In genomic region chr11:72100009-72100408, GRCh38 we compare ENCODE assay signal across 19 cellular contexts. TPM values are rescaled to one million over a fixed set of nuclear protein-coding genes. Genes with fewer than 3 reads are reported as not detected.
DNase-seq lines count a peak whose midpoint lies in the region; ATAC-seq, FAIRE-seq and TF ChIP-seq lines count a peak whose summit lies in the region.
"Had no signal": no experiment of that assay in that cellular context is flagged by ENCODE, and none has a peak within 500 bp of the region (broad histone marks: within the 10 kb centered on the region; RNA-seq: fewer than 3 reads in every experiment).

No MANE protein-coding gene starts in this region.

- no peak overlapping the region for H3K18ac ChIP-seq in IMR-90 (ENCODE audit: low read depth, low read length)

- H4K20me1 ChIP-seq in IMR-90 (ENCODE audit: insufficient read depth, low read length) (no peaks in the 10 kb centered on the region; the same call in 1 of the 2 replicates), osteoblast (ENCODE audit: insufficient read depth, low read length) (peaks cover 20% of the 10 kb centered on the region)

- CTCF ChIA-PET in CD8-positive, alpha-beta memory T cell (lab: Charles Lee): interaction anchor here (1.3 to 2.8 kb wide), 4 partner anchors 9 to 75 kb away, joined by 4 to 14 read pairs (median 8); no protein-coding TSS in a partner anchor
- CTCF ChIA-PET in IMR-90 (lab: Yijun Ruan, JAX): interaction anchor here (0.6 to 0.9 kb wide), 2 partner anchors 75 to 314 kb away, joined by 4 to 8 read pairs; no protein-coding TSS in a partner anchor

- H2AK5ac ChIP-seq in IMR-90 (ENCODE audit: low read depth, low read length): no peak overlapping the region

- H3K23ac ChIP-seq in IMR-90 (ENCODE audit: low read depth, low read length): peak overlapping the region; percentile 35; the same call in 1 of the 2 replicates

- DNase-seq in CD8-positive, alpha-beta memory T cell: no peak
- DNase-seq in IMR-90: no peak
- no peak for DNase-seq in osteoblast (ENCODE audit: insufficient read length, low spot score, missing footprints)
- DNase-seq in activated effector memory CD4-positive, alpha-beta T cell treated with anti-CD3 and anti-CD28 coated beads, Interleukin-2, amount 50 U/mL, for 16 hours: no peak
- DNase-seq in H54 (ENCODE audit: insufficient read length, low spot score): no peak
- DNase-seq in GM13976 (ENCODE audit: low spot score): no peak
- DNase-seq: activated naive CD4-positive, alpha-beta T cell; BE2C; left cardiac atrium; MM.1S; NCI-H1930; NCI-H524 treated with DMSO at 0.1 percent for 48 hours; PC-9; stimulated activated CD4-positive, alpha-beta T cell treated with anti-CD3 and anti-CD28 coated beads, Interleukin-15, amount 100 ng/mL, for 24 hours had no signal

- no peaks in the 10 kb centered on the region for H3K9me3 Mint-ChIP-seq in CD8-positive, alpha-beta memory T cell
- peaks cover 5% of the 10 kb centered on the region for H3K9me3 Mint-ChIP-seq in dendritic cell treated with granulocyte-macrophage colony-stimulating factor and Interleukin-4, amounts not matched to agents 40 ng/mL and 50 ng/mL, for 4 days

- H3K79me2 ChIP-seq in osteoblast (ENCODE audit: insufficient read depth, low read length): peaks cover 57% of the 10 kb centered on the region

- no TSS peak for BruUV-seq in IMR-90 (replicated peaks; lab: Mats Ljungman, UMichigan)

- no peak overlapping the region for H3K27ac ChIP-seq in CD8-positive, alpha-beta memory T cell (ENCODE audit: low read depth, low read length)
- H3K27ac ChIP-seq in IMR-90 (ENCODE audit: insufficient read depth, low read length): no peak overlapping the region
- peak overlapping the region; percentile 95 for H3K27ac ChIP-seq in osteoblast (ENCODE audit: low read depth, low read length)
- H3K27ac ChIP-seq: PC-9, prostate gland, VCaP had no signal

- peaks cover 37 to 47% (median 43%) of the 10 kb centered on the region in 3 donors for H3K4me1 Mint-ChIP-seq in CD8-positive, alpha-beta memory T cell
- H3K4me1 Mint-ChIP-seq in dendritic cell treated with granulocyte-macrophage colony-stimulating factor and Interleukin-4, amounts not matched to agents 40 ng/mL and 50 ng/mL, for 4 days (ENCODE audit: low read depth): peaks cover 63% of the 10 kb centered on the region

- in situ Hi-C loops in IMR-90 (cut with MboI; ENCODE audit: low sequenced_read_pairs) (no loop called here), GM13976 (cut with MboI; ENCODE audit: low sequenced_read_pairs, unreplicated experiment) (no loop called here)

- H2BK5ac ChIP-seq in IMR-90 (ENCODE audit: low read depth, low read length, poor library complexity, severe bottlenecking): no peak overlapping the region

- H3K4ac ChIP-seq in IMR-90 (ENCODE audit: low read depth, low read length): no peak overlapping the region; the same call in 1 of the 2 replicates

- H2AK9ac ChIP-seq in IMR-90 (replicated peaks; ENCODE audit: low read depth, low read length, poor library complexity): no peak overlapping the region

- ATAC-seq in IMR-90 (ENCODE audit: low read depth): no peak
- no peak for ATAC-seq in HG02970 (IDR thresholded peaks at IDR 0.05; ENCODE audit: low FRiP score, unreplicated experiment)
- ATAC-seq: left cardiac atrium had no signal

- TF ChIP-seq CTCF in IMR-90 (conservative IDR thresholded peaks at IDR 0.05; ENCODE audit: low read depth, low read length) (no peak), osteoblast (IDR thresholded peaks at IDR 0.05; ENCODE audit: extremely low read depth, low read depth, low read length) (no peak), GM13976 (IDR thresholded peaks at IDR 0.05; ENCODE audit: borderline replicate concordance, control extremely low read depth, extremely low read depth, insufficient read depth, missing control alignments) (no peak)

- H3K56ac ChIP-seq in IMR-90 (ENCODE audit: extremely low read depth, insufficient read depth, low read length): no peak overlapping the region

- peaks cover 31% of the 10 kb centered on the region for H3K4me1 ChIP-seq in CD8-positive, alpha-beta memory T cell (ENCODE audit: insufficient read depth, low read length)
- H3K4me1 ChIP-seq in IMR-90 (ENCODE audit: control insufficient read depth, insufficient read depth, low read length) (peaks cover 9% of the 10 kb centered on the region), osteoblast (ENCODE audit: insufficient read depth, low read length) (peaks cover 32% of the 10 kb centered on the region)

- peaks cover 25% of the 10 kb centered on the region for H3K36me3 ChIP-seq in CD8-positive, alpha-beta memory T cell (ENCODE audit: insufficient read depth, low read length)
- H3K36me3 ChIP-seq in IMR-90 (ENCODE audit: control insufficient read depth, insufficient read depth, low read length): peaks cover 41% of the 10 kb centered on the region
- H3K36me3 ChIP-seq in osteoblast (ENCODE audit: insufficient read depth, low read length): peaks cover 51% of the 10 kb centered on the region

- peaks cover 0 to 52% (median 0%) of the 10 kb centered on the region in 3 donors for H3K36me3 Mint-ChIP-seq in CD8-positive, alpha-beta memory T cell
- H3K36me3 Mint-ChIP-seq in dendritic cell treated with granulocyte-macrophage colony-stimulating factor and Interleukin-4, amounts not matched to agents 40 ng/mL and 50 ng/mL, for 4 days (ENCODE audit: low read depth): peaks cover 94% of the 10 kb centered on the region

- H2AFZ ChIP-seq in IMR-90 (replicated peaks; ENCODE audit: low read length, poor library complexity): no peak overlapping the region
- H2AFZ ChIP-seq in osteoblast (ENCODE audit: low read length): no peak overlapping the region
- H2AFZ ChIP-seq: PC-9 had no signal

- no peaks in the 10 kb centered on the region for H3K27me3 Mint-ChIP-seq in CD8-positive, alpha-beta memory T cell
- H3K27me3 Mint-ChIP-seq in dendritic cell treated with granulocyte-macrophage colony-stimulating factor and Interleukin-4, amounts not matched to agents 40 ng/mL and 50 ng/mL, for 4 days: no peaks in the 10 kb centered on the region

- peaks cover 35% of the 10 kb centered on the region for H3K9me1 ChIP-seq in IMR-90 (ENCODE audit: insufficient read depth, low read length)

- no peak overlapping the region for H4K91ac ChIP-seq in IMR-90 (ENCODE audit: insufficient read depth, low read depth, low read length)

- no peaks in the 10 kb centered on the region for H3K9me3 ChIP-seq in CD8-positive, alpha-beta memory T cell (ENCODE audit: low read length)
- H3K9me3 ChIP-seq in IMR-90 (ENCODE audit: control insufficient read depth, insufficient read depth, low read length) (no peaks in the 10 kb centered on the region), osteoblast (ENCODE audit: low read depth, low read length) (no peaks in the 10 kb centered on the region)
- H3K9me3 ChIP-seq: BE2C, prostate gland had no signal

- H3K79me1 ChIP-seq in IMR-90 (ENCODE audit: low read depth in 1 of 2, low read length in 2 of 2): peaks cover 34 to 66% of the 10 kb centered on the region in 2 experiments

- no peak overlapping the region for H3K4me2 ChIP-seq in IMR-90 (ENCODE audit: low read depth, low read length)
- H3K4me2 ChIP-seq in osteoblast (ENCODE audit: insufficient read depth, low read length): peak overlapping the region; percentile 13
- H3K4me2 ChIP-seq: PC-9 had no signal

- H4K8ac ChIP-seq in IMR-90 (ENCODE audit: low read depth in 2 of 2, low read length in 2 of 2): peak overlapping the region in 1 of 2 experiments; percentile 23; a peak in 1 of 4 replicates

- TF ChIP-seq RAD21 in IMR-90 (IDR thresholded peaks at IDR 0.05; ENCODE audit: low read length): no peak

- H3K4me3 ChIP-seq in CD8-positive, alpha-beta memory T cell (ENCODE audit: low read length): no peak overlapping the region
- no peak overlapping the region for H3K4me3 ChIP-seq in IMR-90 (ENCODE audit: insufficient read depth, low read depth, low read length)
- H3K4me3 ChIP-seq in osteoblast (ENCODE audit: insufficient read depth, low read length): no peak overlapping the region
- H3K4me3 ChIP-seq: PC-9, prostate gland had no signal

- H2BK20ac ChIP-seq in IMR-90 (ENCODE audit: low read depth, low read length): no peak overlapping the region

- no peak overlapping the region for H4K5ac ChIP-seq in IMR-90 (ENCODE audit: low read depth, low read length)

- H3K9ac ChIP-seq in IMR-90 (ENCODE audit: low read depth, low read length): no peak overlapping the region

- no CpG with 5 or more reads among the region's 3 CpGs for WGBS in IMR-90 (ENCODE audit: extremely low coverage in 2 of 2, insufficient read length in 1 of 2), 2 experiments

- no peak overlapping the region for H2BK120ac ChIP-seq in IMR-90 (ENCODE audit: low read depth, low read length)

- intact Hi-C loops in IMR-90 (cut with micrococcal nuclease): loop anchor here (5.0 kb wide), 1 partner anchor 82 kb away; no protein-coding TSS in a partner anchor
- intact Hi-C loops in dendritic cell treated with granulocyte-macrophage colony-stimulating factor and Interleukin-4, amounts not matched to agents 40 ng/mL and 50 ng/mL, for 4 days (cut with micrococcal nuclease): loop anchor here (5.0 kb wide), 1 partner anchor 122 kb away; the partner anchor contains the start of gene INPPL1

- H3K27me3 ChIP-seq in CD8-positive, alpha-beta memory T cell (ENCODE audit: insufficient read depth, low read length, poor library complexity, severe bottlenecking): no peaks in the 10 kb centered on the region
- no peaks in the 10 kb centered on the region for H3K27me3 ChIP-seq in IMR-90 (ENCODE audit: control insufficient read depth, insufficient read depth, low read length)
- H3K27me3 ChIP-seq in osteoblast (ENCODE audit: insufficient read depth, low read length): no peaks in the 10 kb centered on the region
- H3K27me3 ChIP-seq: BE2C had no signal

- dilution Hi-C loops in IMR-90 (cut with HindIII; ENCODE audit: low sequenced_read_pairs, unreplicated experiment): no loop called here

- H2BK15ac ChIP-seq in IMR-90 (ENCODE audit: low read depth, low read length): no peak overlapping the region

- peak overlapping the region in 1 of 7 donors; percentile 51 for H3K4me3 Mint-ChIP-seq in CD8-positive, alpha-beta memory T cell
- peak overlapping the region; percentile 96 for H3K4me3 Mint-ChIP-seq in dendritic cell treated with granulocyte-macrophage colony-stimulating factor and Interleukin-4, amounts not matched to agents 40 ng/mL and 50 ng/mL, for 4 days

- no peak for TF ChIP-seq POLR2A in IMR-90 (IDR thresholded peaks at IDR 0.05; ENCODE audit: low read depth, low read length)
- TF ChIP-seq POLR2A in H54 (IDR thresholded peaks at IDR 0.05; ENCODE audit: low read depth, low read length): no peak

- no peak for FAIRE-seq in H54 (lab: Jason Lieb, UNC)

- POLR2A ChIA-PET in CD8-positive, alpha-beta memory T cell (lab: Charles Lee): interaction anchor here (1.1 kb wide), 1 partner anchor 12 kb away, joined by 4 read pairs; the partner anchor contains the start of gene ANAPC15
- POLR2A ChIA-PET in IMR-90 (lab: Charles Lee; ENCODE audit: unreplicated experiment): interaction anchor here (0.5 to 1.1 kb wide), 2 partner anchors 41 to 86 kb away, joined by 3 to 10 read pairs; no protein-coding TSS in a partner anchor

- H3K14ac ChIP-seq in IMR-90 (replicated peaks; ENCODE audit: low read depth, low read length): no peak overlapping the region

- peak overlapping the region in 5 of 8 donors; percentile 17 to 95 (median 67) for H3K27ac Mint-ChIP-seq in CD8-positive, alpha-beta memory T cell
- peak overlapping the region; percentile 92 for H3K27ac Mint-ChIP-seq in dendritic cell treated with granulocyte-macrophage colony-stimulating factor and Interleukin-4, amounts not matched to agents 40 ng/mL and 50 ng/mL, for 4 days

RNA-seq across cellular contexts. Expression of gene LAMTOR1, which starts 3.1 kb away (rescaled TPM):
- total RNA-seq in CD8-positive, alpha-beta memory T cell: 10 to 100 TPM; 77.3 to 79.2 TPM
- polyA plus RNA-seq in CD8-positive, alpha-beta memory T cell: 82.3 TPM
- total RNA-seq in IMR-90 (2012; rRNA removed): 118 and 137 TPM in 2 replicates
- polyA plus RNA-seq in IMR-90 (2012; rRNA removed): 126 and 131 TPM in 2 replicates
- polyA plus RNA-seq in IMR-90 (2012; cell fraction: cytosol; rRNA removed): 138 and 178 TPM in 2 replicates
- polyA plus RNA-seq in IMR-90 (2012; cell fraction: nucleus; rRNA removed; ENCODE audit: low replicate concordance): 55.2 and 81.9 TPM in 2 replicates
- total RNA-seq in osteoblast: 131 and 138 TPM in 2 replicates

RNA-seq across cellular contexts. Expression of gene TOMT, which starts 5.7 kb away (rescaled TPM):
- not detected for total RNA-seq in CD8-positive, alpha-beta memory T cell
- not detected for polyA plus RNA-seq in CD8-positive, alpha-beta memory T cell
- total RNA-seq in IMR-90 (2012; rRNA removed) (not detected in 2 replicates), osteoblast (not detected in 2 replicates)
- polyA plus RNA-seq in IMR-90 (2012; rRNA removed): not detected in 2 replicates
- 0.05 TPM in 1 of 2 replicates, not detected in the other for polyA plus RNA-seq in IMR-90 (2012; cell fraction: cytosol; rRNA removed)
- 0.39 and 0.64 TPM in 2 replicates for polyA plus RNA-seq in IMR-90 (2012; cell fraction: nucleus; rRNA removed; ENCODE audit: low replicate concordance)
- total RNA-seq: activated CD8-positive, alpha-beta memory T cell treated with anti-CD3 and anti-CD28 coated beads for 36 hours; left cardiac atrium; PC-9; prostate gland had no signal

RNA-seq across cellular contexts. Expression of gene ANAPC15, which starts 12.5 kb away (rescaled TPM):
- total RNA-seq in CD8-positive, alpha-beta memory T cell: 10 to 100 TPM; 63.3 to 66.2 TPM
- polyA plus RNA-seq in CD8-positive, alpha-beta memory T cell: 79.0 TPM
- 66.3 and 108 TPM in 2 replicates for total RNA-seq in IMR-90 (2012; rRNA removed)
- 78.7 and 84.2 TPM in 2 replicates for polyA plus RNA-seq in IMR-90 (2012; rRNA removed)
- 46.5 and 88.3 TPM in 2 replicates for polyA plus RNA-seq in IMR-90 (2012; cell fraction: cytosol; rRNA removed)
- 15.0 and 38.6 TPM in 2 replicates for polyA plus RNA-seq in IMR-90 (2012; cell fraction: nucleus; rRNA removed; ENCODE audit: low replicate concordance)
- 21.7 and 23.0 TPM in 2 replicates for total RNA-seq in osteoblast

RNA-seq across cellular contexts. Expression of gene LRRC51, which starts 19.4 kb away (rescaled TPM):
- 1 to 10 TPM; 8.2 to 8.9 TPM for total RNA-seq in CD8-positive, alpha-beta memory T cell
- polyA plus RNA-seq in CD8-positive, alpha-beta memory T cell: 2.6 TPM
- total RNA-seq in IMR-90 (2012; rRNA removed): 4.4 and 5.6 TPM in 2 replicates
- 5.3 and 6.3 TPM in 2 replicates for polyA plus RNA-seq in IMR-90 (2012; rRNA removed)
- 3.2 and 6.6 TPM in 2 replicates for polyA plus RNA-seq in IMR-90 (2012; cell fraction: cytosol; rRNA removed)
- 2.7 and 4.4 TPM in 2 replicates for polyA plus RNA-seq in IMR-90 (2012; cell fraction: nucleus; rRNA removed; ENCODE audit: low replicate concordance)
- total RNA-seq in osteoblast: 5.1 and 6.2 TPM in 2 replicates

RNA-seq across cellular contexts. Expression of gene NUMA1, which starts 19.7 kb away (rescaled TPM):
- 100 to 1,000 TPM; 106 to 110 TPM for total RNA-seq in CD8-positive, alpha-beta memory T cell
- 73.5 TPM for polyA plus RNA-seq in CD8-positive, alpha-beta memory T cell
- 56.7 and 61.7 TPM in 2 replicates for total RNA-seq in IMR-90 (2012; rRNA removed)
- 97.0 and 107 TPM in 2 replicates for polyA plus RNA-seq in IMR-90 (2012; rRNA removed)
- 29.3 and 55.3 TPM in 2 replicates for polyA plus RNA-seq in IMR-90 (2012; cell fraction: cytosol; rRNA removed)
- polyA plus RNA-seq in IMR-90 (2012; cell fraction: nucleus; rRNA removed; ENCODE audit: low replicate concordance): 250 and 340 TPM in 2 replicates
- 176 and 182 TPM in 2 replicates for total RNA-seq in osteoblast
